In genomic region chr10:62082270-62082669, GRCh38 we compare ENCODE assay signal across 9 cellular contexts.
DNase-seq lines count a peak whose midpoint lies in the region; ATAC-seq, FAIRE-seq and TF ChIP-seq lines count a peak whose summit lies in the region.
"Had no signal": no experiment of that assay in that cellular context is flagged by ENCODE, and none has a peak within 500 bp of the region (broad histone marks: within the 10 kb centered on the region; RNA-seq: fewer than 3 reads in every experiment).

No MANE protein-coding gene starts in this region.

- H2AFZ ChIP-seq in GM12878 (ENCODE audit: control insufficient read depth, low read depth, low read length): 0 out of 2 replicates have a peak overlapping the region, but pooled peaks have one; percentile 25

- BruUV-seq in GM12878 (replicated peaks; lab: Mats Ljungman, UMichigan): no TSS peak

- H3K4me3 ChIP-seq in heart left ventricle (peak overlapping the region in 4 of 12 donors; percentile 1 to 30 (median 13)), GM12878 (peak overlapping the region; percentile 29; the same call in 1 of the 2 replicates), upper lobe of right lung (no peak overlapping the region), mucosa of descending colon (no peak overlapping the region)
- H3K4me3 ChIP-seq: ovary had no signal

- peak overlapping the region; percentile 78 to 97 (median 96) for H3K27ac Mint-ChIP-seq in naive B cell

- peaks cover 13% of the 10 kb centered on the region for H3K79me2 ChIP-seq in GM12878 (ENCODE audit: control insufficient read depth, insufficient read depth, low read length)

- H3K4me1 Mint-ChIP-seq in naive B cell: peaks cover 57 to 92% (median 74%) of the 10 kb centered on the region in 3 donors

- peaks cover 9 to 80% (median 64%) of the 10 kb centered on the region in 12 donors for H3K4me1 ChIP-seq in heart left ventricle
- peaks cover 55% of the 10 kb centered on the region for H3K4me1 ChIP-seq in GM12878 (ENCODE audit: control insufficient read depth, insufficient read depth, low read length)
- peaks cover 47% of the 10 kb centered on the region for H3K4me1 ChIP-seq in upper lobe of right lung
- H3K4me1 ChIP-seq in mucosa of descending colon (ENCODE audit: low read depth): peaks cover 25% of the 10 kb centered on the region

- peaks cover 23 to 39% of the 10 kb centered on the region in 2 donors for H3K36me3 Mint-ChIP-seq in naive B cell

- SMC1A ChIA-PET in GM12878 (lab: Charles Lee; ENCODE audit: uncharacterized antibody, unreplicated experiment): interaction anchor here (0.8 to 1.6 kb wide), 3 partner anchors 28 to 94 kb away, joined by 3 to 4 read pairs (median 3); no protein-coding TSS in a partner anchor

- H3K36me3 ChIP-seq in heart left ventricle (peaks cover 0 to 29% (median 18%) of the 10 kb centered on the region in 9 donors), GM12878 (ENCODE audit: control insufficient read depth in 2 of 2, insufficient read depth in 2 of 2, low read length in 1 of 2) (peaks cover 1 to 9% of the 10 kb centered on the region in 2 experiments; a peak in 3 of 4 replicates), upper lobe of right lung (peaks cover 32% of the 10 kb centered on the region), mucosa of descending colon (ENCODE audit: low read depth) (no peaks in the 10 kb centered on the region)
- H3K36me3 ChIP-seq: ovary had no signal

- in situ Hi-C loops in GM12878 (cut with MboI): no loop called here

- H4K20me1 ChIP-seq in GM12878 (ENCODE audit: control insufficient read depth, insufficient read depth): no peaks in the 10 kb centered on the region

- H3K9ac ChIP-seq in GM12878 (ENCODE audit: control insufficient read depth, insufficient read depth, low read length): peak overlapping the region; percentile 66; the same call in 1 of the 2 replicates

- H3K27me3 ChIP-seq in heart left ventricle: no peaks in the 10 kb centered on the region
- H3K27me3 ChIP-seq in GM12878 (replicated peaks in 1 of 2; ENCODE audit: control insufficient read depth in 2 of 2, insufficient read depth in 2 of 2, low read length in 1 of 2): no peaks in the 10 kb centered on the region
- H3K27me3 ChIP-seq in upper lobe of right lung: no peaks in the 10 kb centered on the region
- H3K27me3 ChIP-seq: ovary had no signal

- peak overlapping the region; percentile 83 for H3K4me2 ChIP-seq in GM12878 (ENCODE audit: control insufficient read depth, insufficient read depth)

- no peak for ATAC-seq in heart left ventricle
- no peak for ATAC-seq in left cardiac atrium
- ATAC-seq in GM12878: no peak
- ATAC-seq in naive B cell (ENCODE audit: low read depth in 2 of 2): no peak
- no peak for ATAC-seq in upper lobe of right lung
- no peak for ATAC-seq in mucosa of descending colon

- WGBS in heart left ventricle, 4 donors: 55 to 70% (median 66%) methylated on average over 1 of the region's 1 CpG
- 0% methylated on average over 1 of the region's 1 CpG for WGBS in GM12878 (ENCODE audit: insufficient coverage, insufficient replicate concordance, low lambda C conversion rate, missing lambda C conversion rate)

- RAD21 ChIA-PET in GM12878 (lab: Charles Lee; ENCODE audit: unreplicated experiment): interaction anchor here (1.0 kb wide), 2 partner anchors 163 to 182 kb away, joined by 3 to 4 read pairs; no protein-coding TSS in a partner anchor

- TF ChIP-seq RAD21 in GM12878 (IDR thresholded peaks at IDR 0.05; ENCODE audit: insufficient read depth, low read depth, low read length): no peak

- TF ChIP-seq POLR2A in heart left ventricle (IDR thresholded peaks at IDR 0.05): no peak
- TF ChIP-seq POLR2A in GM12878 (IDR thresholded peaks at IDR 0.05; ENCODE audit: low read depth, low read length): no peak

- H3K4me3 Mint-ChIP-seq in naive B cell: peak overlapping the region; percentile 70 to 89 (median 78)

- H3K27ac ChIP-seq in heart left ventricle: peak overlapping the region; percentile 76 to 92 (median 88)
- H3K27ac ChIP-seq in GM12878 (ENCODE audit: control insufficient read depth, insufficient read depth): peak overlapping the region; percentile 74
- H3K27ac ChIP-seq in upper lobe of right lung: peak overlapping the region; percentile 78

- POLR2A ChIA-PET in GM12878 (lab: Charles Lee): no interaction called here

- no peak for FAIRE-seq in GM12878 (lab: Jason Lieb, UNC)

- H3K9me3 ChIP-seq in heart left ventricle: no peaks in the 10 kb centered on the region
- H3K9me3 ChIP-seq in GM12878 (replicated peaks; ENCODE audit: control insufficient read depth, insufficient read depth, low read length): no peaks in the 10 kb centered on the region
- H3K9me3 ChIP-seq in upper lobe of right lung: no peaks in the 10 kb centered on the region
- no peaks in the 10 kb centered on the region for H3K9me3 ChIP-seq in mucosa of descending colon
- H3K9me3 ChIP-seq: ovary had no signal

- TF ChIP-seq CTCF in heart left ventricle (IDR thresholded peaks at IDR 0.05) (no peak), GM12878 (IDR thresholded peaks at IDR 0.05 in 2 of 3, conservative IDR thresholded peaks at IDR 0.05 in 1 of 3; ENCODE audit: control insufficient read depth in 2 of 3, extremely low read depth in 1 of 3, insufficient read depth in 1 of 3, low read depth in 3 of 3, low read length in 3 of 3) (no peak), upper lobe of right lung (IDR thresholded peaks at IDR 0.05) (no peak), mucosa of descending colon (IDR thresholded peaks at IDR 0.05) (no peak)

- no peaks in the 10 kb centered on the region for H3K27me3 Mint-ChIP-seq in naive B cell

- intact Hi-C loops in heart left ventricle (cut with DNase I) (loop anchor here in 6 of 10 donors (2.0 to 5.0 kb wide), 2 partner anchors 31 to 35 kb away; no protein-coding TSS in a partner anchor), left cardiac atrium (cut with DNase I) (loop anchor here in 1 of 2 donors (2.0 kb wide), 1 partner anchor 31 kb away; no protein-coding TSS in a partner anchor), GM12878 (cut with micrococcal nuclease; ENCODE audit: unreplicated experiment) (no loop called here), upper lobe of right lung (cut with DNase I) (no loop called here), mucosa of descending colon (cut with DNase I, micrococcal nuclease) (no loop called here)

- CTCF ChIA-PET in GM12878 (lab: Yijun Ruan, JAX): interaction anchor here (1.0 to 1.6 kb wide), 3 partner anchors 44 to 163 kb away, joined by 4 to 8 read pairs (median 4); no protein-coding TSS in a partner anchor

- peaks cover 0 to 4% (median 0%) of the 10 kb centered on the region in 7 donors for H3K9me3 Mint-ChIP-seq in naive B cell

- DNase-seq in heart left ventricle (no peak), left cardiac atrium (no peak), GM12878 (ENCODE audit: low read depth, low spot score) (no peak), naive B cell (no peak), upper lobe of right lung (no peak), mucosa of descending colon (no peak), GM19240 (ENCODE audit: insufficient read length, low spot score) (no peak)
- no peak for DNase-seq in activated effector memory CD4-positive, alpha-beta T cell treated with Interleukin-2 at 50 U/mL for 16 hours
- DNase-seq: ovary had no signal

- no peak for TF ChIP-seq EP300 in GM12878 (IDR thresholded peaks at IDR 0.05; ENCODE audit: borderline replicate concordance in 1 of 2, control insufficient read depth in 1 of 2, low read depth in 2 of 2, low read length in 2 of 2)

TF ChIP-seq in GM12878, 131 proteins besides CTCF, POLR2A, EP300 and RAD21:
- TF ChIP-seq ZNF207 (IDR thresholded peaks at IDR 0.05; ENCODE audit: borderline replicate concordance): no peak
- TF ChIP-seq ZNF24 (IDR thresholded peaks at IDR 0.05): no peak
- TF ChIP-seq SIN3A (IDR thresholded peaks at IDR 0.05; ENCODE audit: low read depth, low read length): no peak
- TF ChIP-seq PRDM15 (CRISPR knock-in tag; IDR thresholded peaks at IDR 0.05): no peak
- no peak for TF ChIP-seq RBBP5 (conservative IDR thresholded peaks at IDR 0.05)

Comparison
In these comparisons a context has a peak if more than half of its experiments do, and no peak if none do; other contexts are left out.
1. intact Hi-C loops: an anchor here in heart left ventricle (2.0 to 5.0 kb wide); none called in GM12878, upper lobe of right lung and mucosa of descending colon.